Comparison of ENCODE assay signal across 8 cellular contexts in genomic region chr9:137222190-137223077, GRCh38. TPM values are rescaled to one million over a fixed set of nuclear protein-coding genes. Genes with fewer than 3 reads are reported as not detected.
DNase-seq lines count a peak whose midpoint lies in the region; ATAC-seq and TF ChIP-seq lines count a peak whose summit lies in the region.

TSS of gene RNF208 (minus strand) at chr9:137222240. CDS start at chr9:137221212, 1,028 bp downstream.

- H3K36me3 ChIP-seq in GM06990 (ENCODE audit: control insufficient read depth, insufficient read depth, low read length) (no peaks in the 10 kb centered on the region; the same call in 1 of the 2 replicates), skeletal muscle satellite cell (ENCODE audit: insufficient read depth, low read length) (no peaks in the 10 kb centered on the region)

- intact Hi-C loops in left ventricle myocardium superior (cut with micrococcal nuclease): no loop called here

- peaks cover 2% of the 10 kb centered on the region for H3K27me3 Mint-ChIP-seq in activated T-cell treated with anti-CD3 and anti-CD28 coated beads, Interleukin-2, amount 50 U/mL, for 72 hours (ENCODE audit: low read depth)

- no peak for DNase-seq in GM06990 (ENCODE audit: extremely low read depth, insufficient read length)
- DNase-seq in activated T-cell treated with anti-CD3 and anti-CD28 coated beads, Interleukin-2, amount 50 U/mL, for 72 hours: peak in 1 of 2 donors; percentile 32
- DNase-seq in left ventricle myocardium superior: peak; percentile 60
- DNase-seq in NCI-H2029 treated with DMSO at 0.1 percent for 48 hours (lab: John Stamatoyannopoulos, UW): no peak
- no peak for DNase-seq in GOT3 (lab: John Stamatoyannopoulos, UW)
- no peak for DNase-seq in activated CD4-positive, alpha-beta T cell treated with anti-CD3 and anti-CD28 coated beads for 4 hours

- no peak for TF ChIP-seq CTCF in GM06990 (IDR thresholded peaks at IDR 0.05; ENCODE audit: insufficient read depth, low read length, poor library complexity, severe bottlenecking)

- peak within 1 kb of the TSS; percentile 70 for H3K27ac Mint-ChIP-seq in activated T-cell treated with anti-CD3 and anti-CD28 coated beads, Interleukin-2, amount 50 U/mL, for 72 hours

- H3K4me3 ChIP-seq in GM06990 (replicated peaks; ENCODE audit: low read depth, low read length) (peak within 1 kb of the TSS; percentile 63), skeletal muscle satellite cell (ENCODE audit: low read length) (peak within 1 kb of the TSS; percentile 96)

- H3K4me1 ChIP-seq in skeletal muscle satellite cell (ENCODE audit: control insufficient read depth, insufficient read depth, low read length): peaks cover 56% of the 10 kb centered on the region

- H3K9me3 ChIP-seq in skeletal muscle satellite cell (replicated peaks; ENCODE audit: low read length): no peaks in the 10 kb centered on the region

- ATAC-seq in HG03066 (IDR thresholded peaks at IDR 0.05; ENCODE audit: low read depth, unreplicated experiment) (peak; percentile 3), left ventricle myocardium superior (peak; percentile 5)
- no peak for ATAC-seq in activated T-cell treated with anti-CD3 and anti-CD28 coated beads, Interleukin-2, amount 50 U/mL, for 72 hours (replicated peaks in 1 of 2)

- H3K4me3 Mint-ChIP-seq in activated T-cell treated with anti-CD3 and anti-CD28 coated beads, Interleukin-2, amount 50 U/mL, for 72 hours: peak within 1 kb of the TSS; percentile 88 to 89

- peaks cover 6% of the 10 kb centered on the region for H3K4me1 Mint-ChIP-seq in activated T-cell treated with anti-CD3 and anti-CD28 coated beads, Interleukin-2, amount 50 U/mL, for 72 hours (ENCODE audit: low read depth)

- H3K4me2 ChIP-seq in skeletal muscle satellite cell (ENCODE audit: low read length): peak within 1 kb of the TSS; percentile 89

- H3K9ac ChIP-seq in skeletal muscle satellite cell (ENCODE audit: low read depth, low read length): peak within 1 kb of the TSS; percentile 59

- H3K36me3 Mint-ChIP-seq in activated T-cell treated with anti-CD3 and anti-CD28 coated beads, Interleukin-2, amount 50 U/mL, for 72 hours (ENCODE audit: insufficient read depth in 2 of 2): no peaks in the 10 kb centered on the region

- no peaks in the 10 kb centered on the region for H3K9me3 Mint-ChIP-seq in activated T-cell treated with anti-CD3 and anti-CD28 coated beads, Interleukin-2, amount 50 U/mL, for 72 hours

- H3K27me3 ChIP-seq in GM06990 (replicated peaks; ENCODE audit: control insufficient read depth, insufficient read depth, low read length) (no peaks in the 10 kb centered on the region), skeletal muscle satellite cell (ENCODE audit: control insufficient read depth, insufficient read depth, low read length) (no peaks in the 10 kb centered on the region)

RNA-seq across cellular contexts. Expression of gene RNF208, which starts in this region (rescaled TPM):
- total RNA-seq in activated T-cell treated with anti-CD3 and anti-CD28 coated beads, Interleukin-2, amount 50 U/mL, for 72 hours: 10 to 100 TPM in 1 of 2 donors, 1 to 10 TPM in 1; 6.6 to 10.3 TPM
- total RNA-seq in left ventricle myocardium superior: 29.7 TPM
- total RNA-seq in skeletal muscle satellite cell (2012; rRNA removed): under 0.01 and 0.22 TPM in 2 replicates

Comparison
In these comparisons a context has a peak if more than half of its experiments do, and no peak if none do; other contexts are left out.
1. ATAC-seq: peak in HG03066 (single experiment) and left ventricle myocardium superior (single experiment); none in activated T-cell treated with anti-CD3 and anti-CD28 coated beads, Interleukin-2, amount 50 U/mL, for 72 hours (0 of 2).